ENCODE assay signal across 14 cellular contexts in the genomic region with DNA sequence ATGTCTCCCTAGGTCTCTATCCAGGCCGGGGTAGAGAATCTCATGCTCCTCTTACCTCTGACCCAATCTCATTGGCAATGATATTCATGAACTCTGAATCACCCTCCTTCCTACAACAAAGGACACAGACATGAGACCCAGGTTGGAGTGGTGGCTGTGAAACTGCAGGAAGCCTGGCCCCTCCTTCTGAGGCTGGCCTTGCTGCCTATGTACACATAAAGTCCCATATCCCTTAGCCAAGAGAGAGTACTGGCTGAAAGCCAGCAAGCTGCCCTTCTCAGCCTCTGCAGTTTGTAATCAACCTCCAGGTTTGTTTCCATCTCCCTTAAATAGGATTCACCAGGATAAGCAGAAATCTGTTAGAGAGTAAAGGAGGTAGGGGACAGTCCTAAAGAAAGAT. TPM values are rescaled to one million over a fixed set of nuclear protein-coding genes. Genes with fewer than 3 reads are reported as not detected.
"Had no signal": no experiment of that assay in that cellular context is flagged by ENCODE, and none has a peak within 500 bp of the region (broad histone marks: within the 10 kb centered on the region; RNA-seq: fewer than 3 reads in every experiment).

No MANE protein-coding gene starts in this region.

- ATAC-seq: T-helper 17 cell had no signal

- H3K4me3 ChIP-seq: ascending aorta, coronary artery, gastrocnemius medialis, thyroid gland had no signal

- DNase-seq: activated B cell treated with CpG ODN at 0.5 μM for 24 hours; activated CD4-positive, alpha-beta T cell treated with anti-CD3 and anti-CD28 coated beads, Interleukin-2, amount 10 ng/mL, durations not matched to agents 24 days and 14 days; activated gamma-delta T cell; activated T-cell treated with anti-CD3 and anti-CD28 coated beads, Interleukin-2, amount 50 U/mL, for 48 hours; caudate nucleus; effector CD8-positive, alpha-beta T cell; gastrocnemius medialis; stimulated activated CD4-positive, alpha-beta T cell treated with anti-CD3 and anti-CD28 coated beads, Interleukin-4, amount 100 ng/mL, for 1 hour; stimulated activated CD8-positive, alpha-beta memory T cell treated with anti-CD3 and anti-CD28 coated beads, Interleukin-4, amount 100 ng/mL, for 48 hours; T-helper 17 cell; thyroid gland had no signal

- H3K9me3 ChIP-seq: ascending aorta, gastrocnemius medialis, thyroid gland had no signal

- H3K4me1 ChIP-seq: ascending aorta, gastrocnemius medialis, thyroid gland had no signal

- H3K27ac ChIP-seq: ascending aorta, coronary artery, gastrocnemius medialis, thyroid gland had no signal

- H3K27me3 ChIP-seq: ascending aorta, gastrocnemius medialis, thyroid gland had no signal

- FAIRE-seq: urothelium cell line had no signal

RNA-seq across cellular contexts. Expression of a gene that starts 26.2 kb away (rescaled TPM):
- total RNA-seq: ascending aorta had no signal
